13 cellular contexts compared by ENCODE assay signal in the genomic region with DNA sequence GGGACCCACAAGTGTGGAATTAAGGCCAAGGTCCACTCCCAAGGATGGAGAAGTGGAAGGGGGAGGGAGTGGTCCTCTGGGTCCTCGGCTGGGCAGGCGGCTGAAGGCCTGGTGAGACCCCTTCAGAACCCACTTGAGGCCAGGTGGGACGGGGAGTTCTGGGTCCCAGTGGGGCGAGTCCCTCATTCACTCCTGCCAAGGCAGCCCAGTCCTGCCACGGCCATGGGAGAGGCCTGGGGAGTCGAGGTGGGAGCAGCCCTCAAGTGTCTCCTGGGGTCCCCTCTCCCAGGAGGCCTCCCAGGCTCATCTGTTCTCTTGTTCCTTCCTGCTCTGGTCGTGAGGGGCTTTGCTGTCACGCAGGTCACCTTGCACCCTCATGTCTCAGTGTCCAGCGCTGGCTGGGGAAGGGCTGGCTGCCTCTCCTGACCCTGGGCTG. TPM values are rescaled to one million over a fixed set of nuclear protein-coding genes. Genes with fewer than 3 reads are reported as not detected.
DNase-seq lines count a peak whose midpoint lies in the region; ATAC-seq and TF ChIP-seq lines count a peak whose summit lies in the region.
"Had no signal": no experiment of that assay in that cellular context is flagged by ENCODE, and none has a peak within 500 bp of the region (broad histone marks: within the 10 kb centered on the region; RNA-seq: fewer than 3 reads in every experiment).

No MANE protein-coding gene starts in this region.

- H3K9me3 ChIP-seq in Karpas-422 (ENCODE audit: low read length): no peaks in the 10 kb centered on the region
- H3K9me3 ChIP-seq in transverse colon: no peaks in the 10 kb centered on the region
- H3K9me3 ChIP-seq: left lung, psoas muscle had no signal

- H3K4me2 ChIP-seq in Karpas-422 (ENCODE audit: low read depth, low read length, poor library complexity, severe bottlenecking): no peak overlapping the region

- H3K27ac Mint-ChIP-seq in effector memory CD8-positive, alpha-beta T cell: peak overlapping the region; percentile 87 to 96

- no peaks in the 10 kb centered on the region for H3K9me3 Mint-ChIP-seq in effector memory CD8-positive, alpha-beta T cell

- peaks cover 28% of the 10 kb centered on the region for H3K4me1 ChIP-seq in Karpas-422 (ENCODE audit: low read length)
- peaks cover 4 to 18% (median 11%) of the 10 kb centered on the region in 4 donors for H3K4me1 ChIP-seq in transverse colon

- no peak for TF ChIP-seq EP300 in transverse colon (IDR thresholded peaks at IDR 0.05; ENCODE audit: low read depth)

- WGBS in transverse colon (ENCODE audit: low coverage in 1 of 2), 2 donors: 78% methylated on average over 8 of the region's 9 CpGs; no CpG with 5 or more reads in 1 of the 2 donors

- intact Hi-C loops in Right ventricle myocardium superior (cut with DNase I) (no loop called here), left ventricle myocardium superior (cut with micrococcal nuclease) (no loop called here), transverse colon (cut with DNase I; ENCODE audit: low total_unique reads) (no loop called here)

- H3K9ac ChIP-seq in Karpas-422 (ENCODE audit: low read length): no peak overlapping the region

- no peaks in the 10 kb centered on the region for H3K27me3 Mint-ChIP-seq in effector memory CD8-positive, alpha-beta T cell

- peaks cover 30 to 33% of the 10 kb centered on the region in 2 donors for H3K4me1 Mint-ChIP-seq in effector memory CD8-positive, alpha-beta T cell (ENCODE audit: low read depth in 2 of 2)

- H3K79me2 ChIP-seq in Karpas-422 (ENCODE audit: low read length): no peaks in the 10 kb centered on the region

- no peak for TF ChIP-seq CTCF in transverse colon (IDR thresholded peaks at IDR 0.05)

- ATAC-seq in Right ventricle myocardium superior (ENCODE audit: poor library complexity): no peak
- ATAC-seq in left ventricle myocardium superior: no peak
- peak; percentile 1 for ATAC-seq in effector memory CD8-positive, alpha-beta T cell (replicated peaks)
- ATAC-seq in HG02970 (IDR thresholded peaks at IDR 0.05; ENCODE audit: low FRiP score, unreplicated experiment): no peak

- H3K4me3 Mint-ChIP-seq in effector memory CD8-positive, alpha-beta T cell: peak overlapping the region; percentile 50 to 69

- DNase-seq in Right ventricle myocardium superior (peak; percentile 55), left ventricle myocardium superior (no peak), Karpas-422 (no peak), transverse colon (no peak), HuH-7.5 (ENCODE audit: low spot score) (no peak)
- DNase-seq in effector memory CD8-positive, alpha-beta T cell: no peak
- no peak for DNase-seq in stimulated activated CD4-positive, alpha-beta T cell treated with anti-CD3 and anti-CD28 coated beads, Interleukin-2, amount 100 ng/mL, for 48 hours
- DNase-seq: brain microvascular endothelial cell, NCI-H1694 treated with DMSO at 0.1 percent for 48 hours, OCI-M1 had no signal

- no peaks in the 10 kb centered on the region for H3K36me3 ChIP-seq in Karpas-422 (ENCODE audit: insufficient read depth, low read length)
- no peaks in the 10 kb centered on the region for H3K36me3 ChIP-seq in transverse colon
- H3K36me3 ChIP-seq: brain microvascular endothelial cell, left lung had no signal

- H3K27me3 ChIP-seq in Karpas-422 (ENCODE audit: low read length) (no peaks in the 10 kb centered on the region), transverse colon (no peaks in the 10 kb centered on the region)
- H3K27me3 ChIP-seq: brain microvascular endothelial cell, left lung had no signal

- H3K4me3 ChIP-seq in Karpas-422 (ENCODE audit: low read length): no peak overlapping the region
- H3K4me3 ChIP-seq in transverse colon: no peak overlapping the region
- H3K4me3 ChIP-seq: left lung, psoas muscle had no signal

- peak overlapping the region; percentile 20; the same call in 1 of the 2 replicates for H2AFZ ChIP-seq in Karpas-422 (ENCODE audit: low read length)

- H3K27ac ChIP-seq in Karpas-422 (ENCODE audit: low read length): no peak overlapping the region
- peak overlapping the region; percentile 17 to 64 (median 45) for H3K27ac ChIP-seq in transverse colon
- H3K27ac ChIP-seq: brain microvascular endothelial cell had no signal

- H3K9me2 ChIP-seq in Karpas-422 (replicated peaks; ENCODE audit: insufficient read depth, low read length): no peaks in the 10 kb centered on the region

- in situ Hi-C loops in transverse colon (cut with MboI; ENCODE audit: low pct_ligation_motif_present in 1 of 4, low pct_unique_long_range_greater_than_20kb in 1 of 4, low sequenced_read_pairs in 3 of 4): no loop called here

- 0 out of 2 replicates have a peak, but pooled peaks cover 3% of the 10 kb centered on the region for H4K20me1 ChIP-seq in Karpas-422 (ENCODE audit: insufficient read depth, low read depth, low read length)

- no peak for TF ChIP-seq POLR2A in transverse colon (IDR thresholded peaks at IDR 0.05)

- no peaks in the 10 kb centered on the region for H3K36me3 Mint-ChIP-seq in effector memory CD8-positive, alpha-beta T cell (ENCODE audit: insufficient read depth)

RNA-seq across cellular contexts. Expression of a gene that starts 6.1 kb away (rescaled TPM):
- total RNA-seq in Right ventricle myocardium superior (24.9 TPM), left ventricle myocardium superior (25.6 TPM), transverse colon (100 to 1,000 TPM in 3 of 4 donors, 10 to 100 TPM in 1; 92.6 to 301 (median 117) TPM)
- total RNA-seq in Karpas-422 (2014; rRNA removed; shearing (Covaris generic); ENCODE audit: low replicate concordance): 17.2 and 29.9 TPM in 2 replicates

RNA-seq across cellular contexts. Expression of a gene that starts 30.7 kb away (rescaled TPM):
- total RNA-seq in Right ventricle myocardium superior (25.9 TPM), left ventricle myocardium superior (24.0 TPM), transverse colon (100 to 1,000 TPM in 3 of 4 donors, 10 to 100 TPM in 1; 91.8 to 203 (median 129) TPM)
- total RNA-seq in Karpas-422 (2014; rRNA removed; shearing (Covaris generic); ENCODE audit: low replicate concordance): 30.6 and 92.0 TPM in 2 replicates

RNA-seq across cellular contexts. Expression of a gene that starts 56.8 kb away (rescaled TPM):
- total RNA-seq in Right ventricle myocardium superior (217 TPM), left ventricle myocardium superior (228 TPM), transverse colon (100 to 1,000 TPM; 218 to 392 (median 299) TPM)
- 62.9 and 69.7 TPM in 2 replicates for total RNA-seq in Karpas-422 (2014; rRNA removed; shearing (Covaris generic); ENCODE audit: low replicate concordance)
